1 cellular context compared by ENCODE assay signal in genomic region chr6:136822379-136823127, GRCh38.
A peak's percentile ranks its signal among the peaks of the same experiment; 100 is the strongest.
TF ChIP-seq lines count a peak whose summit lies in the region.

Gene PEX7, plus strand, starts transcription at chr6:136822592. Its CDS starts 74 bp downstream, at chr6:136822666.

TF ChIP-seq in K562, 482 proteins besides CTCF, POLR2A, EP300 and RAD21 (continued from another document):
- no peak for TF ChIP-seq HNRNPL (IDR thresholded peaks at IDR 0.05; ENCODE audit: low read depth, low read length)
- TF ChIP-seq ZFP91 (CRISPR knock-in tag; IDR thresholded peaks at IDR 0.05) = no peak
- no peak for TF ChIP-seq MEF2D (tag; conservative IDR thresholded peaks at IDR 0.05; ENCODE audit: low read depth)
- no peak for TF ChIP-seq LARP7 (IDR thresholded peaks at IDR 0.05)
- TF ChIP-seq ZNF121 (CRISPR knock-in tag; conservative IDR thresholded peaks at IDR 0.05) = no peak
- peak; percentile 81 for TF ChIP-seq RBFOX2 (IDR thresholded peaks at IDR 0.05; ENCODE audit: low read depth, low read length)
- no peak for TF ChIP-seq LEF1 (IDR thresholded peaks at IDR 0.05)
- no peak for TF ChIP-seq SMARCB1 (IDR thresholded peaks at IDR 0.05; ENCODE audit: insufficient read length, low read depth)
- TF ChIP-seq ZKSCAN1 (IDR thresholded peaks at IDR 0.05; ENCODE audit: low read depth, low read length) = 0 out of 2 replicates have a peak, but pooled peaks have one; percentile 30
- no peak for TF ChIP-seq ZNF175 (CRISPR knock-in tag; IDR thresholded peaks at IDR 0.05; ENCODE audit: low read depth)
- TF ChIP-seq CHD4 (IDR thresholded peaks at IDR 0.05; ENCODE audit: insufficient read depth, insufficient replicate concordance, low read depth, low read length, poor library complexity, severe bottlenecking) = no peak
- no peak for TF ChIP-seq SOX6 (IDR thresholded peaks at IDR 0.05)
- no peak for TF ChIP-seq CREB5 (CRISPR knock-in tag; IDR thresholded peaks at IDR 0.05)
- TF ChIP-seq RBM17 (IDR thresholded peaks at IDR 0.05; ENCODE audit: borderline replicate concordance, low read depth, low read length) = no peak
- TF ChIP-seq ZNF133 (CRISPR knock-in tag; IDR thresholded peaks at IDR 0.05) = no peak
- no peak for TF ChIP-seq ZC3H8 (IDR thresholded peaks at IDR 0.05)
- TF ChIP-seq ZNF174 (CRISPR knock-in tag; IDR thresholded peaks at IDR 0.05) = no peak
- peak; percentile 72 for TF ChIP-seq SPI1 (IDR thresholded peaks at IDR 0.05; ENCODE audit: borderline replicate concordance, low read depth, low read length)
- no peak for TF ChIP-seq ZNF512 (tag; IDR thresholded peaks at IDR 0.05)
- TF ChIP-seq FIP1L1 (IDR thresholded peaks at IDR 0.05; ENCODE audit: low read depth, low read length, poor library complexity, severe bottlenecking) = no peak
- TF ChIP-seq NRF1 (conservative IDR thresholded peaks at IDR 0.05 in 1 of 2, IDR thresholded peaks at IDR 0.05 in 1 of 2) = peak; percentile 5 to 62; a peak in 2 of 4 replicates
